9 cellular contexts compared by ENCODE assay signal in the genomic region with DNA sequence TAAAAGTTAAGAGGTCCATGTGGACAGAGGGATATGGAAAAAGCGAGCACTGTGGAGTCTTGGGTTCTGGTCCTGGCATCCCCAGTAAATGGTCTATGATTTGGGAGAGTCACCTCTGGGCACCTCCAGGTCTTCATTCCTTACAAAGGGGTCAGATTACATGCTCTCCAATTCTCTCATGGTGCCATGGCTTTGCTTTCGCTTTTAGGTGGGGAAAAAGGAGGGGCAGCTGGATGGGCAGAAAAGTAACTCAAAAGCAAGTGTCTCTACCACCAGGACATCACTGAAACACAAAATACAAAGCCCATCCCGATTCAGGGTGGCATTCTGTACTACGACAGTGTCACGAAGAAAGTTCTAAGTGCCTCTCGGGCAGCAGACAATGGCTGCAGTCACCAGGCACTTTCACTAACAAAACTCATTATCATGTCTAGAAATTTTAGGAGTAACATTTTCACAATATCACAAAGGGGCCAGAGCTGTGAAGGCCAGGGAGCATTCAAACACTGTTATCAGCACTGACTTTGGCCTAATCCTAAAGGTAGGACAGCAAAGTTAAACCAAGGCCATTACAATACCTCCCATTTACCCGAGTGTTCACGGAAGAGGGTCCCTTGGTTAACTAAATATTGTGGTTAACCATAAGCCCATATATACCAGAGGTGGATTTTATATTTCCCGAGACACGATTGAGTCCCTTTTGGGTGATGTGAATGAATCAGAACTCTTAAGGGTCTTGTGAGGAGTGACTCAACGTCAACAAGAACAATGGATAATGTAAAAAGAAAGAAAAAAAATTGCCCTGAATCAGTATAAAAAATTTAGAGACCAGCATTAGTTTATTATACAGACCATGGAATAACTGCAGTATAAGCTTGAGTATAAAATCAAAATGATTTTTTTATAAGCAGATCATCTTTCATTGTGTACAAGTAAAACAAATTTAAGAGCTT. TPM values are rescaled to one million over a fixed set of nuclear protein-coding genes. Genes with fewer than 3 reads are reported as not detected.
A peak's percentile ranks its signal among the peaks of the same experiment; 100 is the strongest.
DNase-seq lines count a peak whose midpoint lies in the region; ATAC-seq, FAIRE-seq and TF ChIP-seq lines count a peak whose summit lies in the region.
"Had no signal": no experiment of that assay in that cellular context is flagged by ENCODE, and none has a peak within 500 bp of the region (broad histone marks: within the 10 kb centered on the region; RNA-seq: fewer than 3 reads in every experiment).

No MANE protein-coding gene starts in this region.

- no peak for DNase-seq in activated naive CD8-positive, alpha-beta T cell treated with anti-CD3 and anti-CD28 coated beads, Interleukin-2, amount 50 U/mL, for 24 hours
- no peak for DNase-seq in keratinocyte (ENCODE audit: low read depth, low spot score)
- no peak for DNase-seq in stimulated activated naive B cell treated with anti-CD40 and anti-IgM and Interleukin-4, amounts not matched to agents 10 μg/mL and 1 μg/mL and 100 μg/mL, for 72 hours
- DNase-seq in LoVo (ENCODE audit: low spot score) = no peak
- DNase-seq: activated CD8-positive, alpha-beta memory T cell treated with anti-CD3 and anti-CD28 coated beads, Interleukin-2, amount 10 ng/mL, durations not matched to agents 7 days and 5 days; NCI-H510A treated with DMSO at 0.1 percent for 48 hours had no signal

- H3K27me3 Mint-ChIP-seq in activated naive CD8-positive, alpha-beta T cell treated with anti-CD3 and anti-CD28 coated beads, Interleukin-2, amount 50 U/mL, for 24 hours = no peaks in the 10 kb centered on the region
- H3K27me3 Mint-ChIP-seq in stimulated activated naive B cell treated with anti-CD40 and anti-IgM and Interleukin-4, amounts not matched to agents 10 μg/mL and 1 μg/mL and 100 μg/mL, for 72 hours = no peaks in the 10 kb centered on the region
- H3K27me3 Mint-ChIP-seq: activated CD8-positive, alpha-beta memory T cell treated with anti-CD3 and anti-CD28 coated beads, Interleukin-2, amount 10 ng/mL, durations not matched to agents 7 days and 5 days had no signal

- no peak for FAIRE-seq in keratinocyte (lab: Jason Lieb, UNC)

- H3K4me1 ChIP-seq in HUES64 (ENCODE audit: insufficient read depth, low read length) = peaks cover 17% of the 10 kb centered on the region
- peaks cover 45% of the 10 kb centered on the region for H3K4me1 ChIP-seq in keratinocyte (ENCODE audit: control insufficient read depth, extremely low read depth, insufficient read depth, low read length)

- peaks cover 73% of the 10 kb centered on the region for H3K79me2 ChIP-seq in keratinocyte (ENCODE audit: control insufficient read depth, insufficient read depth, low read length)

- H3K36me3 ChIP-seq in HUES64 (ENCODE audit: insufficient read depth, low read length) = no peaks in the 10 kb centered on the region
- H3K36me3 ChIP-seq in keratinocyte (ENCODE audit: control insufficient read depth in 2 of 2, extremely low read depth in 1 of 2, insufficient read depth in 2 of 2, low read length in 2 of 2) = peaks cover 3 to 6% of the 10 kb centered on the region in 2 experiments

- 89% methylated on average over 10 of the region's 11 CpGs for WGBS in HUES64

- peaks cover 57% of the 10 kb centered on the region for H3K4me1 Mint-ChIP-seq in activated naive CD8-positive, alpha-beta T cell treated with anti-CD3 and anti-CD28 coated beads, Interleukin-2, amount 50 U/mL, for 24 hours
- H3K4me1 Mint-ChIP-seq in stimulated activated naive B cell treated with anti-CD40 and anti-IgM and Interleukin-4, amounts not matched to agents 10 μg/mL and 1 μg/mL and 100 μg/mL, for 72 hours = peaks cover 35 to 69% of the 10 kb centered on the region in 2 donors

- peaks cover 7% of the 10 kb centered on the region for H3K9me1 ChIP-seq in keratinocyte (ENCODE audit: control insufficient read depth, extremely low read depth, insufficient read depth, low read length)

- H2AFZ ChIP-seq in keratinocyte (ENCODE audit: control insufficient read depth, low read length) = no peak overlapping the region

- H3K4me3 ChIP-seq in HUES64 (ENCODE audit: low read length) = peak overlapping the region; percentile 16; the same call in 1 of the 2 replicates
- peak overlapping the region in 2 of 3 experiments; percentile 99 to 100 for H3K4me3 ChIP-seq in keratinocyte (ENCODE audit: control insufficient read depth in 2 of 3, extremely low read depth in 1 of 3, insufficient read depth in 2 of 3, low read depth in 1 of 3, low read length in 3 of 3)

- H3K27ac ChIP-seq in HUES64 (ENCODE audit: low read depth, low read length) (no peak overlapping the region), keratinocyte (ENCODE audit: control insufficient read depth, insufficient read depth, low read length) (peak overlapping the region; percentile 4)

- dilution Hi-C loops in keratinocyte (cut with MboI; ENCODE audit: extremely low pct_ligation_motif_present, low sequenced_read_pairs) = no loop called here

- no peaks in the 10 kb centered on the region for H3K36me3 Mint-ChIP-seq in activated naive CD8-positive, alpha-beta T cell treated with anti-CD3 and anti-CD28 coated beads, Interleukin-2, amount 50 U/mL, for 24 hours (ENCODE audit: low read depth)
- H3K36me3 Mint-ChIP-seq in stimulated activated naive B cell treated with anti-CD40 and anti-IgM and Interleukin-4, amounts not matched to agents 10 μg/mL and 1 μg/mL and 100 μg/mL, for 72 hours = peaks cover 3 to 16% of the 10 kb centered on the region in 2 donors

- no peak overlapping the region for H3K9ac ChIP-seq in HUES64 (ENCODE audit: low read depth, low read length)
- H3K9ac ChIP-seq in keratinocyte (ENCODE audit: control insufficient read depth, extremely low read depth, insufficient read depth, low read length) = no peak overlapping the region

- H3K9me3 Mint-ChIP-seq in activated naive CD8-positive, alpha-beta T cell treated with anti-CD3 and anti-CD28 coated beads, Interleukin-2, amount 50 U/mL, for 24 hours = no peaks in the 10 kb centered on the region
- H3K9me3 Mint-ChIP-seq in stimulated activated naive B cell treated with anti-CD40 and anti-IgM and Interleukin-4, amounts not matched to agents 10 μg/mL and 1 μg/mL and 100 μg/mL, for 72 hours = peaks cover 0 to 2% of the 10 kb centered on the region in 2 donors

- no peaks in the 10 kb centered on the region for H3K9me3 ChIP-seq in HUES64 (ENCODE audit: insufficient read depth, low read depth, low read length)
- no peaks in the 10 kb centered on the region for H3K9me3 ChIP-seq in keratinocyte (ENCODE audit: control insufficient read depth, low read depth, low read length)

- TF ChIP-seq CTCF in keratinocyte (optimal IDR thresholded peaks at IDR 0.05 in 1 of 3, IDR thresholded peaks at IDR 0.05 in 1 of 3, conservative IDR thresholded peaks at IDR 0.05 in 1 of 3; ENCODE audit: extremely low read depth in 1 of 3, insufficient read depth in 2 of 3, low read length in 3 of 3) = no peak

- H3K27me3 ChIP-seq in HUES64 (ENCODE audit: insufficient read depth, low read length) (no peaks in the 10 kb centered on the region), keratinocyte (ENCODE audit: control insufficient read depth, extremely low read depth, insufficient read depth, low read length) (no peaks in the 10 kb centered on the region)

- peak overlapping the region; percentile 92 for H3K4me2 ChIP-seq in keratinocyte (ENCODE audit: control insufficient read depth, extremely low read depth, insufficient read depth, low read depth, low read length)

- H3K27ac Mint-ChIP-seq in activated naive CD8-positive, alpha-beta T cell treated with anti-CD3 and anti-CD28 coated beads, Interleukin-2, amount 50 U/mL, for 24 hours = peak overlapping the region; percentile 3
- peak overlapping the region; percentile 32 for H3K27ac Mint-ChIP-seq in stimulated activated naive B cell treated with anti-CD40 and anti-IgM and Interleukin-4, amounts not matched to agents 10 μg/mL and 1 μg/mL and 100 μg/mL, for 72 hours
- H3K27ac Mint-ChIP-seq: activated CD8-positive, alpha-beta memory T cell treated with anti-CD3 and anti-CD28 coated beads, Interleukin-2, amount 10 ng/mL, durations not matched to agents 7 days and 5 days had no signal

- H3K4me3 Mint-ChIP-seq in activated naive CD8-positive, alpha-beta T cell treated with anti-CD3 and anti-CD28 coated beads, Interleukin-2, amount 50 U/mL, for 24 hours = peak overlapping the region; percentile 49
- no peak overlapping the region for H3K4me3 Mint-ChIP-seq in stimulated activated naive B cell treated with anti-CD40 and anti-IgM and Interleukin-4, amounts not matched to agents 10 μg/mL and 1 μg/mL and 100 μg/mL, for 72 hours
- H3K4me3 Mint-ChIP-seq: activated CD8-positive, alpha-beta memory T cell treated with anti-CD3 and anti-CD28 coated beads, Interleukin-2, amount 10 ng/mL, durations not matched to agents 7 days and 5 days had no signal

- no peak for ATAC-seq in activated naive CD8-positive, alpha-beta T cell treated with anti-CD3 and anti-CD28 coated beads, Interleukin-2, amount 50 U/mL, for 24 hours
- ATAC-seq in stimulated activated naive B cell treated with anti-CD40 and anti-IgM and Interleukin-4, amounts not matched to agents 10 μg/mL and 1 μg/mL and 100 μg/mL, for 72 hours (replicated peaks) = no peak
- no peak for ATAC-seq in GM18868 (IDR thresholded peaks at IDR 0.05; ENCODE audit: unreplicated experiment)
- ATAC-seq in HG03442 (IDR thresholded peaks at IDR 0.05; ENCODE audit: unreplicated experiment) = no peak
- ATAC-seq: activated CD8-positive, alpha-beta memory T cell treated with anti-CD3 and anti-CD28 coated beads, Interleukin-2, amount 10 ng/mL, durations not matched to agents 7 days and 5 days had no signal

- H4K20me1 ChIP-seq in keratinocyte (ENCODE audit: control insufficient read depth, extremely low read depth, insufficient read depth, low read length) = peaks cover 11% of the 10 kb centered on the region

RNA-seq across cellular contexts. Expression of a gene that starts 2.5 kb away (rescaled TPM):
- polyA plus RNA-seq in HUES64 (2013, experiment 1 of 2) = 272 TPM
- polyA plus RNA-seq in HUES64 (2013, experiment 2 of 2) = 294 TPM
- 1,046 to 1,773 TPM (median 1,075 TPM) in 3 replicates for polyA plus RNA-seq in keratinocyte
- polyA plus RNA-seq in keratinocyte (2011; ENCODE audit: low read depth) = 402 TPM
- 506 and 636 TPM in 2 replicates for polyA plus RNA-seq in keratinocyte (2011; cell fraction: cytosol; rRNA removed)
- 2,809 and 2,922 TPM in 2 replicates for polyA plus RNA-seq in keratinocyte (2011; cell fraction: nucleus; rRNA removed)
- 770 and 922 TPM in 2 replicates for polyA plus RNA-seq in keratinocyte (2012; ENCODE audit: low replicate concordance)
- polyA minus RNA-seq in keratinocyte = 923 to 1,705 TPM (median 959 TPM) in 3 replicates
- 929 TPM for polyA minus RNA-seq in keratinocyte (2011; cell fraction: cytosol; rRNA and poly(A)+ RNA removed)
- polyA minus RNA-seq in keratinocyte (2011; cell fraction: nucleus; rRNA and poly(A)+ RNA removed) = 2,484 and 3,447 TPM in 2 replicates
